In the genomic region with DNA sequence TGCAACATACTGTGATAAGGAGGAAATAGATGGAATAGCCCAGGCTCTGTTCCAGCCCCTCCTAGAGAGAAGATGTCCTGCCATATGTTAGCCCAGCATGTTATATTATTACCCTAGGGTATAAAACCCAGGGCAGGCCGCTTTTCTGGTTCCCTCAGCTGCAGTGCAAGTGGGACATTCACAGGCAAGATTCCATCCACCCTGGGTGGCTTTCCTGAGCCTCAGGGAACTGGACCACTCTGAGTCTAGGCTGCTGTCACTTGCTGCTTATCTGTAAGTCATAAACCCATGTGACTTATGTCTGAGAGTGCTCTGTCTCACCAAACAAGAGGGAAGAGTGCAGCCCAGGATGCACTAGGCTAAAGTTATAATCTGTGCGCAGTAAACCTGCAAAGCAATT, we compare ENCODE assay signal across 32 cellular contexts.
"Had no signal": no experiment of that assay in that cellular context is flagged by ENCODE, and none has a peak within 500 bp of the region (broad histone marks: within the 10 kb centered on the region; RNA-seq: fewer than 3 reads in every experiment).

No MANE protein-coding gene starts in this region.

- H3K9me3 Mint-ChIP-seq: activated CD4-positive, alpha-beta memory T cell treated with anti-CD3 and anti-CD28 coated beads for 36 hours; activated naive CD4-positive, alpha-beta T cell treated with anti-CD3 and anti-CD28 coated beads, Interleukin-2, amount 10 ng/mL, durations not matched to agents 7 days and 5 days had no signal

- ATAC-seq: activated naive CD8-positive, alpha-beta T cell treated with anti-CD3 and anti-CD28 coated beads, Interleukin-2, amount 50 U/mL, for 24 hours; K562; PC-3 had no signal

- H3K4me1 ChIP-seq: Peyer's patch had no signal

- H3K4me1 Mint-ChIP-seq: activated B cell treated with CpG ODN at 0.5 μM for 24 hours; activated naive CD4-positive, alpha-beta T cell treated with anti-CD3 and anti-CD28 coated beads, Interleukin-2, amount 10 ng/mL, durations not matched to agents 7 days and 5 days; activated naive CD8-positive, alpha-beta T cell treated with anti-CD3 and anti-CD28 coated beads, Interleukin-2, amount 50 U/mL, for 24 hours; central memory CD8-positive, alpha-beta T cell had no signal

- FAIRE-seq: K562 had no signal

- H3K27me3 ChIP-seq: cardiac muscle cell, Peyer's patch had no signal

- H3K9me3 ChIP-seq: Peyer's patch had no signal

- H3K4me3 Mint-ChIP-seq: activated B cell treated with CpG ODN at 0.5 μM for 24 hours; activated CD4-positive, alpha-beta memory T cell treated with anti-CD3 and anti-CD28 coated beads for 36 hours; activated naive CD4-positive, alpha-beta T cell treated with anti-CD3 and anti-CD28 coated beads, Interleukin-2, amount 10 ng/mL, durations not matched to agents 7 days and 5 days; activated naive CD8-positive, alpha-beta T cell; activated naive CD8-positive, alpha-beta T cell treated with anti-CD3 and anti-CD28 coated beads, Interleukin-2, amount 50 U/mL, for 24 hours; central memory CD8-positive, alpha-beta T cell had no signal

- H3K27ac Mint-ChIP-seq: activated B cell treated with CpG ODN at 0.5 μM for 24 hours; activated CD4-positive, alpha-beta memory T cell treated with anti-CD3 and anti-CD28 coated beads for 36 hours; activated naive CD4-positive, alpha-beta T cell treated with anti-CD3 and anti-CD28 coated beads, Interleukin-2, amount 10 ng/mL, durations not matched to agents 7 days and 5 days; activated naive CD8-positive, alpha-beta T cell; activated naive CD8-positive, alpha-beta T cell treated with anti-CD3 and anti-CD28 coated beads, Interleukin-2, amount 50 U/mL, for 24 hours had no signal

- H3K36me3 ChIP-seq: cardiac muscle cell, Peyer's patch had no signal

- H3K27me3 Mint-ChIP-seq: activated B cell treated with CpG ODN at 0.5 μM for 24 hours; activated CD4-positive, alpha-beta memory T cell treated with anti-CD3 and anti-CD28 coated beads for 36 hours; activated naive CD4-positive, alpha-beta T cell treated with anti-CD3 and anti-CD28 coated beads, Interleukin-2, amount 10 ng/mL, durations not matched to agents 7 days and 5 days; activated naive CD8-positive, alpha-beta T cell; activated naive CD8-positive, alpha-beta T cell treated with anti-CD3 and anti-CD28 coated beads, Interleukin-2, amount 50 U/mL, for 24 hours; central memory CD8-positive, alpha-beta T cell had no signal

- H3K27ac ChIP-seq: cardiac muscle cell, Peyer's patch, VCaP had no signal

- DNase-seq: activated B cell treated with CpG ODN at 0.5 μM for 24 hours; activated CD4-positive, alpha-beta memory T cell treated with anti-CD3 and anti-CD28 coated beads for 36 hours; activated CD4-positive, alpha-beta T cell treated with anti-CD3 and anti-CD28 coated beads for 4 hours; activated CD4-positive, alpha-beta T cell treated with anti-CD3 and anti-CD28 coated beads, Interleukin-2, amount 50 U/mL, for 1 hour; activated CD4-positive, CD25-positive, alpha-beta regulatory T cell treated with anti-CD3 and anti-CD28 coated beads, Interleukin-2, amount 50 U/mL, for 72 hours; activated CD8-positive, alpha-beta memory T cell treated with anti-CD3 and anti-CD28 coated beads, Interleukin-2, amount 50 U/mL, for 4 hours; activated effector memory CD4-positive, alpha-beta T cell treated with Interleukin-2 at 50 U/mL for 16 hours; activated naive CD4-positive, alpha-beta T cell treated with anti-CD3 and anti-CD28 coated beads, Interleukin-2, amount 10 ng/mL, durations not matched to agents 7 days and 5 days; activated naive CD8-positive, alpha-beta T cell treated with anti-CD3 and anti-CD28 coated beads, Interleukin-2, amount 50 U/mL, for 24 hours; activated T-cell treated with anti-CD3 and anti-CD28 coated beads for 4 hours; activated T-cell treated with anti-CD3 and anti-CD28 coated beads, Interleukin-2, amount 50 U/mL, for 48 hours; anterior cingulate cortex; NCI-H1092 treated with DMSO at 0.1 percent for 48 hours; NCI-H1417; NCI-H146; NCI-H187; NCI-H2029 treated with DMSO at 0.1 percent for 48 hours; NCI-H2107; NCI-H226; NCI-H446 treated with DMSO at 0.1 percent for 48 hours; PC-3; Peyer's patch; RPMI8226; SW 1271; T-helper 1 cell; T-helper 2 cell; T-helper 9 cell had no signal

- H3K4me3 ChIP-seq: cardiac muscle cell, K562, Peyer's patch had no signal

- H3K36me3 Mint-ChIP-seq: activated CD4-positive, alpha-beta memory T cell treated with anti-CD3 and anti-CD28 coated beads for 36 hours; activated naive CD4-positive, alpha-beta T cell treated with anti-CD3 and anti-CD28 coated beads, Interleukin-2, amount 10 ng/mL, durations not matched to agents 7 days and 5 days; activated naive CD8-positive, alpha-beta T cell had no signal
